In genomic region chr1:151189638-151190445, GRCh38 we compare ENCODE assay signal across 8 cellular contexts. TPM values are rescaled to one million over a fixed set of nuclear protein-coding genes. Genes with fewer than 3 reads are reported as not detected.
DNase-seq lines count a peak whose midpoint lies in the region; ATAC-seq, FAIRE-seq and TF ChIP-seq lines count a peak whose summit lies in the region.

VPS72 (minus strand) TSS chr1:151190197; CDS start chr1:151190121, 76 bp downstream.

- no peak for TF ChIP-seq CTCF in type B pancreatic cell (conservative IDR thresholded peaks at IDR 0.05)

- TF ChIP-seq POLR2A in GM12891 (IDR thresholded peaks at IDR 0.05; ENCODE audit: low read depth, low read length), result peak; percentile 90

- intact Hi-C loops in cardiac septum (cut with DNase I), result no loop called here
- intact Hi-C loops in posterior cingulate gyrus (cut with DNase I), result no loop called here

- peaks cover 25% of the 10 kb centered on the region for H3K4me1 ChIP-seq in adipocyte (ENCODE audit: control insufficient read depth, insufficient read depth, low read length)

- H3K36me3 Mint-ChIP-seq in T-cell, result peaks cover 13% of the 10 kb centered on the region
- peaks cover 10% of the 10 kb centered on the region for H3K36me3 Mint-ChIP-seq in type B pancreatic cell

- peak; percentile 45 for FAIRE-seq in GM12891 (lab: Jason Lieb, UNC)

- H3K9me3 Mint-ChIP-seq in T-cell, result no peaks in the 10 kb centered on the region
- no peaks in the 10 kb centered on the region for H3K9me3 Mint-ChIP-seq in type B pancreatic cell

- H3K36me3 ChIP-seq in adipocyte (ENCODE audit: control insufficient read depth, insufficient read depth, low read length, severe bottlenecking), result peaks cover 10% of the 10 kb centered on the region

- H3K9ac ChIP-seq in adipocyte (ENCODE audit: low read length), result peak within 1 kb of the TSS; percentile 92

- ATAC-seq in HG02798 (IDR thresholded peaks at IDR 0.05; ENCODE audit: poor library complexity, unreplicated experiment) (peak; percentile 93), T-cell (replicated peaks in 1 of 4) (peak; percentile 92 to 95 (median 94))

- H3K4me3 Mint-ChIP-seq in T-cell (peak within 1 kb of the TSS; percentile 98 to 100 (median 99)), type B pancreatic cell (peak within 1 kb of the TSS; percentile 100)

- no peaks in the 10 kb centered on the region for H3K27me3 ChIP-seq in adipocyte (replicated peaks; ENCODE audit: control insufficient read depth, insufficient read depth, low read length)

- POLR2A ChIA-PET in T-cell (lab: Charles Lee), result interaction anchor here (0.6 to 1.4 kb wide), 9 partner anchors 9 to 1142 kb away, joined by 3 to 6 read pairs (median 3); partner anchors contain the start of genes LYSMD1 (in 1 of the 2), PIP5K1A (in 1 of the 2), SCNM1 (in 1 of the 2) and ZNF687 (in 1 of the 2)

- H3K9me3 ChIP-seq in adipocyte (ENCODE audit: control insufficient read depth, low read length), result no peaks in the 10 kb centered on the region

- H3K4me3 ChIP-seq in adipocyte (ENCODE audit: low read length), result peak within 1 kb of the TSS; percentile 96

- DNase-seq in GM12891 (ENCODE audit: insufficient read length, low spot score) (peak; percentile 82), NCI-H146 (lab: John Stamatoyannopoulos, UW) (peak; percentile 91), T-cell (peak; percentile 67 to 90 (median 82)), adipocyte (ENCODE audit: low read depth) (peak; percentile 96), cardiac septum (ENCODE audit: low spot score) (peak; percentile 94), posterior cingulate gyrus (peak; percentile 76 to 98 (median 86)), type B pancreatic cell (ENCODE audit: extremely low spot score, unreplicated experiment) (peak; percentile 84)

- H3K4me1 Mint-ChIP-seq in T-cell, result peaks cover 34 to 40% (median 37%) of the 10 kb centered on the region in 3 donors
- H3K4me1 Mint-ChIP-seq in type B pancreatic cell (ENCODE audit: unreplicated experiment), result peaks cover 17% of the 10 kb centered on the region

- H3K27ac Mint-ChIP-seq in T-cell, result peak within 1 kb of the TSS; percentile 97 to 98
- H3K27ac Mint-ChIP-seq in type B pancreatic cell, result peak within 1 kb of the TSS; percentile 100

- CTCF ChIA-PET in T-cell (lab: Charles Lee), result interaction anchor here in 1 of 2 donors (0.6 to 2.1 kb wide), 9 partner anchors 24 to 692 kb away, joined by 3 to 8 read pairs (median 4); partner anchors contain the start of genes PSMD4 and TNFAIP8L2

- H3K27me3 Mint-ChIP-seq in T-cell (no peaks in the 10 kb centered on the region), type B pancreatic cell (peaks cover 3% of the 10 kb centered on the region)

TF ChIP-seq in GM12891, 5 proteins besides CTCF, POLR2A, EP300 and RAD21:
- peak; percentile 44; the same call in 1 of the 2 replicates for TF ChIP-seq SPI1 (IDR thresholded peaks at IDR 0.05; ENCODE audit: low read depth, low read length)
- peak; percentile 95 for TF ChIP-seq TAF1 (IDR thresholded peaks at IDR 0.05; ENCODE audit: low read depth, low read length)
- peak; percentile 73; the same call in 1 of the 2 replicates for TF ChIP-seq POU2F2 (IDR thresholded peaks at IDR 0.05; ENCODE audit: low read depth, low read length)
- peak; percentile 52 for TF ChIP-seq PAX5 (IDR thresholded peaks at IDR 0.05; ENCODE audit: insufficient read depth, low read length, severe bottlenecking)
- peak; percentile 83 for TF ChIP-seq POLR2AphosphoS5 (IDR thresholded peaks at IDR 0.05; ENCODE audit: low read depth, low read length)

RNA-seq across cellular contexts. Expression of gene VPS72, which starts in this region (rescaled TPM):
- polyA plus RNA-seq in GM12891 (2012; ENCODE audit: low read depth, missing spikeins), result 27.4 TPM
- total RNA-seq in T-cell (10 to 100 TPM; 50.2 to 84.5 (median 58.9) TPM), cardiac septum (34.1 TPM), type B pancreatic cell (ENCODE audit: low replicate concordance) (95.8 and 97.4 TPM in 2 replicates)

Comparison
In these comparisons a context has a peak if more than half of its experiments do, and no peak if none do; other contexts are left out.
1. Peak in every context shown above with its lines: DNase-seq, ATAC-seq and H3K4me3 ChIP-seq.